1 cellular context compared by ENCODE assay signal in the genomic region with DNA sequence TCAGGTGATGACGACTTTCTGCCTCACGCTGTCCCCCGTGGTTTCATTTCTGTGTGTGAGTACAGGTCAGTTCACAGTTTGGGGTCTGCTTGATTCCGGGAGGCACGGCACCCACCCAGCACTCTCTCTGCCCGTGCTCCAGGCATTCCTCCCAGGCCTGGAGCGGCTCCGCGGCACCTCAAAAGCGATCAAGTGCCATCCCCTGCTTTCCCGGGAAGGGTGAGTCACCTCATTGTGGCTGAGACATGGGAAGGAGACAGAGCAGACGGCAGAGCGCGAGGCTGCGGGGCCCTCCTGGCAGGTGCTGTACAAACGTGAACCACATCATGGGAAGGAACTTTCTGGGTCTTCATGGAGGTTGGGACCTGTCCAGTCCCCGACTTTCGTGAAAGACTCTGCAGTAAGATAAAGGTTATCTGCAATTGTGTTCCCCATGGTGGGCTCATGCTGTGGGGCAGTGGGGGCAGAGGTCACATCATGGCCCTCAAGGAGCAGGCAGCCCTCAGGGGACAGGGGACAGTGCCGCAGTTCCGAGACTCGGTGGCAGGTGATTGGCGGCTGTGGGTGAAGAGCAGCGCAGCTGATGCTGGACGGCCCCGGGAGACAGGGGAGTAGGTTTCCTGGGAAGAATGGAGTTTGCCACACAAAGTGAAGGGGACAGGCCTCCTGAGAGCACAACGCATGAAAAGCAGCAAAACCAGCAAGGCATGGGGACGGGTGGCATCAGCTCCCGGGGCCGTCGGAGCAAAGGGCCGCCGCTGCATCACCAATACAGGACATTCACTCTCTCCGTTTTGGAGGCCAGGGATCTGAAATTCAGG.
TF ChIP-seq lines count a peak whose summit lies in the region.

No MANE protein-coding gene starts in this region.

TF ChIP-seq in WTC11, 78 proteins besides CTCF, POLR2A, EP300 and RAD21:
- TF ChIP-seq NR2C2 (CRISPR knock-in tag; IDR thresholded peaks at IDR 0.05) = no peak
- TF ChIP-seq ELF4 (CRISPR knock-in tag; IDR thresholded peaks at IDR 0.05; ENCODE audit: low read depth) = no peak
- TF ChIP-seq, protein P1, sequence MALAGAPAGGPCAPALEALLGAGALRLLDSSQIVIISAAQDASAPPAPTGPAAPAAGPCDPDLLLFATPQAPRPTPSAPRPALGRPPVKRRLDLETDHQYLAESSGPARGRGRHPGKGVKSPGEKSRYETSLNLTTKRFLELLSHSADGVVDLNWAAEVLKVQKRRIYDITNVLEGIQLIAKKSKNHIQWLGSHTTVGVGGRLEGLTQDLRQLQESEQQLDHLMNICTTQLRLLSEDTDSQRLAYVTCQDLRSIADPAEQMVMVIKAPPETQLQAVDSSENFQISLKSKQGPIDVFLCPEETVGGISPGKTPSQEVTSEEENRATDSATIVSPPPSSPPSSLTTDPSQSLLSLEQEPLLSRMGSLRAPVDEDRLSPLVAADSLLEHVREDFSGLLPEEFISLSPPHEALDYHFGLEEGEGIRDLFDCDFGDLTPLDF (CRISPR knock-in tag; IDR thresholded peaks at IDR 0.05) = no peak
- TF ChIP-seq FOXJ3 (CRISPR knock-in tag; IDR thresholded peaks at IDR 0.05; ENCODE audit: borderline replicate concordance) = no peak
- TF ChIP-seq TP53 (CRISPR knock-in tag; IDR thresholded peaks at IDR 0.05) = no peak
- TF ChIP-seq, protein P2, sequence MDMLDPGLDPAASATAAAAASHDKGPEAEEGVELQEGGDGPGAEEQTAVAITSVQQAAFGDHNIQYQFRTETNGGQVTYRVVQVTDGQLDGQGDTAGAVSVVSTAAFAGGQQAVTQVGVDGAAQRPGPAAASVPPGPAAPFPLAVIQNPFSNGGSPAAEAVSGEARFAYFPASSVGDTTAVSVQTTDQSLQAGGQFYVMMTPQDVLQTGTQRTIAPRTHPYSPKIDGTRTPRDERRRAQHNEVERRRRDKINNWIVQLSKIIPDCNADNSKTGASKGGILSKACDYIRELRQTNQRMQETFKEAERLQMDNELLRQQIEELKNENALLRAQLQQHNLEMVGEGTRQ (CRISPR knock-in tag; IDR thresholded peaks at IDR 0.05) = no peak
- TF ChIP-seq, protein P3, sequence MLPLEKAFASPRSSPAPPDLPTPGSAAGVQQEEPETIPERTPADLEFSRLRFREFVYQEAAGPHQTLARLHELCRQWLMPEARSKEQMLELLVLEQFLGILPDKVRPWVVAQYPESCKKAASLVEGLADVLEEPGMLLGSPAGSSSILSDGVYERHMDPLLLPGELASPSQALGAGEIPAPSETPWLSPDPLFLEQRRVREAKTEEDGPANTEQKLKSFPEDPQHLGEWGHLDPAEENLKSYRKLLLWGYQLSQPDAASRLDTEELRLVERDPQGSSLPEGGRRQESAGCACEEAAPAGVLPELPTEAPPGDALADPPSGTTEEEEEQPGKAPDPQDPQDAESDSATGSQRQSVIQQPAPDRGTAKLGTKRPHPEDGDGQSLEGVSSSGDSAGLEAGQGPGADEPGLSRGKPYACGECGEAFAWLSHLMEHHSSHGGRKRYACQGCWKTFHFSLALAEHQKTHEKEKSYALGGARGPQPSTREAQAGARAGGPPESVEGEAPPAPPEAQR (CRISPR knock-in tag; IDR thresholded peaks at IDR 0.05) = no peak
- TF ChIP-seq FOXK1 (CRISPR knock-in tag; IDR thresholded peaks at IDR 0.05) = no peak
- TF ChIP-seq MYBL2 (CRISPR knock-in tag; IDR thresholded peaks at IDR 0.05) = no peak
- TF ChIP-seq ZNF121 (CRISPR knock-in tag; IDR thresholded peaks at IDR 0.05) = no peak
- TF ChIP-seq, protein P4, sequence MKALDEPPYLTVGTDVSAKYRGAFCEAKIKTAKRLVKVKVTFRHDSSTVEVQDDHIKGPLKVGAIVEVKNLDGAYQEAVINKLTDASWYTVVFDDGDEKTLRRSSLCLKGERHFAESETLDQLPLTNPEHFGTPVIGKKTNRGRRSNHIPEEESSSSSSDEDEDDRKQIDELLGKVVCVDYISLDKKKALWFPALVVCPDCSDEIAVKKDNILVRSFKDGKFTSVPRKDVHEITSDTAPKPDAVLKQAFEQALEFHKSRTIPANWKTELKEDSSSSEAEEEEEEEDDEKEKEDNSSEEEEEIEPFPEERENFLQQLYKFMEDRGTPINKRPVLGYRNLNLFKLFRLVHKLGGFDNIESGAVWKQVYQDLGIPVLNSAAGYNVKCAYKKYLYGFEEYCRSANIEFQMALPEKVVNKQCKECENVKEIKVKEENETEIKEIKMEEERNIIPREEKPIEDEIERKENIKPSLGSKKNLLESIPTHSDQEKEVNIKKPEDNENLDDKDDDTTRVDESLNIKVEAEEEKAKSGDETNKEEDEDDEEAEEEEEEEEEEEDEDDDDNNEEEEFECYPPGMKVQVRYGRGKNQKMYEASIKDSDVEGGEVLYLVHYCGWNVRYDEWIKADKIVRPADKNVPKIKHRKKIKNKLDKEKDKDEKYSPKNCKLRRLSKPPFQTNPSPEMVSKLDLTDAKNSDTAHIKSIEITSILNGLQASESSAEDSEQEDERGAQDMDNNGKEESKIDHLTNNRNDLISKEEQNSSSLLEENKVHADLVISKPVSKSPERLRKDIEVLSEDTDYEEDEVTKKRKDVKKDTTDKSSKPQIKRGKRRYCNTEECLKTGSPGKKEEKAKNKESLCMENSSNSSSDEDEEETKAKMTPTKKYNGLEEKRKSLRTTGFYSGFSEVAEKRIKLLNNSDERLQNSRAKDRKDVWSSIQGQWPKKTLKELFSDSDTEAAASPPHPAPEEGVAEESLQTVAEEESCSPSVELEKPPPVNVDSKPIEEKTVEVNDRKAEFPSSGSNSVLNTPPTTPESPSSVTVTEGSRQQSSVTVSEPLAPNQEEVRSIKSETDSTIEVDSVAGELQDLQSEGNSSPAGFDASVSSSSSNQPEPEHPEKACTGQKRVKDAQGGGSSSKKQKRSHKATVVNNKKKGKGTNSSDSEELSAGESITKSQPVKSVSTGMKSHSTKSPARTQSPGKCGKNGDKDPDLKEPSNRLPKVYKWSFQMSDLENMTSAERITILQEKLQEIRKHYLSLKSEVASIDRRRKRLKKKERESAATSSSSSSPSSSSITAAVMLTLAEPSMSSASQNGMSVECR (CRISPR knock-in tag; IDR thresholded peaks at IDR 0.05; ENCODE audit: borderline replicate concordance) = no peak
TF ChIP-seq in WTC11: peak in this region for 0.
